ENCODE assay signal across 8 cellular contexts in the genomic region with DNA sequence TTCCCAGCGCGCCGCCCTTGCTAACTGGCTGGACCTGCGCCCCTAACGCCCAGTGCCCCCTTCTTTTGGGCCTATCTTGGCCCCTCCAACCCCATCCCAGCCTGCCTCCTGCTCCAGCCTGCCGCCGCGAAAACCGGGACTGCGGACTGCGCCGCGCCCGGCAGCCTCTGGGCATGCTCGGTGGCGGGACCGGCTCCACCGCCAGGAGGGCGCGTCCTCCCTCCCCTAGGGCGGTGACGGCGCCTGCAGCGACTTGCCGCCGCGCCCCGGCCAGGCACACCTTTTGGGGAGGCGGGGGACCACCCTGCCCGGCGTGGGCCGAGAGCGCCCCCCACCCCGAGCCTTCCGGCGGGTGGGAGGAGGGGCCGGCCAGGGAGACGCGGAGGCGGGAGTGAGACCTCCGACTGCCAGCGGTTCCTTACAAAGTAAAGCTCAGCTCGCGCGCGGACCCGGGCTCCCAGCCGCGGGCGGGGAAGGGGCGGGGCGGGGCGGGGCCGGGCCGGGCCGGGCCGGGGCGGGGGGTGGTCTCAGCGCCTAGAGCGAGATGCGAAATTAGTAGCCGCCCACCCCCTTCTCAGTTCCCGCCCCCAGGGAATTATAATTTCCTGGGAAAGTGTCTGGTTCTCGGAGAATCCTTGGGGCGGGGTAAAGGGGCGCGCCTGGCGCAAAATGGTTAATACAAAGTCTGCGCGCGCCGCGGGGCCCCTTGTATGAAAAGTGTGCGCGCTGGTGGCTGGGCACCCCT.
A peak's percentile ranks its signal among the peaks of the same experiment; 100 is the strongest.
DNase-seq lines count a peak whose midpoint lies in the region; ATAC-seq and TF ChIP-seq lines count a peak whose summit lies in the region.

No MANE protein-coding gene starts in this region.

- H3K27me3 Mint-ChIP-seq in activated naive CD8-positive, alpha-beta T cell treated with anti-CD3 and anti-CD28 coated beads for 36 hours = peaks cover 74% of the 10 kb centered on the region
- H3K27me3 Mint-ChIP-seq in glutamatergic neuron (ENCODE audit: unreplicated experiment) = peaks cover 11% of the 10 kb centered on the region

- DNase-seq in COLO829 (ENCODE audit: low spot score) (peak; percentile 81), GM19240 (ENCODE audit: insufficient read length, low spot score) (peak; percentile 35), NCI-H460 (ENCODE audit: extremely low read depth, low read depth) (peak; percentile 64), glutamatergic neuron (peak; percentile 81), omental fat pad (ENCODE audit: low spot score) (peak; percentile 55), cerebellar nuclear complex (lab: John Stamatoyannopoulos, UW) (no peak)
- DNase-seq in activated naive CD8-positive, alpha-beta T cell treated with anti-CD3 and anti-CD28 coated beads for 36 hours = peak; percentile 69

- peak overlapping the region; percentile 57 for H3K27ac Mint-ChIP-seq in activated naive CD8-positive, alpha-beta T cell treated with anti-CD3 and anti-CD28 coated beads for 36 hours
- peak overlapping the region; percentile 38 for H3K27ac Mint-ChIP-seq in glutamatergic neuron (ENCODE audit: unreplicated experiment)

- no peaks in the 10 kb centered on the region for H3K36me3 Mint-ChIP-seq in activated naive CD8-positive, alpha-beta T cell treated with anti-CD3 and anti-CD28 coated beads for 36 hours
- H3K36me3 Mint-ChIP-seq in glutamatergic neuron (ENCODE audit: unreplicated experiment) = no peaks in the 10 kb centered on the region

- peak; percentile 29 for TF ChIP-seq CTCF in glutamatergic neuron (IDR thresholded peaks at IDR 0.05; ENCODE audit: partially characterized antibody, unreplicated experiment)
- no peak for TF ChIP-seq CTCF in omental fat pad (IDR thresholded peaks at IDR 0.05)

- no peaks in the 10 kb centered on the region for H3K9me3 Mint-ChIP-seq in activated naive CD8-positive, alpha-beta T cell treated with anti-CD3 and anti-CD28 coated beads for 36 hours
- H3K9me3 Mint-ChIP-seq in glutamatergic neuron (ENCODE audit: unreplicated experiment) = peaks cover 8% of the 10 kb centered on the region

- ATAC-seq in HG03196 (IDR thresholded peaks at IDR 0.05; ENCODE audit: unreplicated experiment) = peak; percentile 71
- peak; percentile 61 for ATAC-seq in omental fat pad (ENCODE audit: low FRiP score)

- H3K4me3 Mint-ChIP-seq in activated naive CD8-positive, alpha-beta T cell treated with anti-CD3 and anti-CD28 coated beads for 36 hours = peak overlapping the region; percentile 83
- H3K4me3 Mint-ChIP-seq in glutamatergic neuron (ENCODE audit: unreplicated experiment) = peak overlapping the region; percentile 98

- peaks cover 15% of the 10 kb centered on the region for H3K4me1 Mint-ChIP-seq in activated naive CD8-positive, alpha-beta T cell treated with anti-CD3 and anti-CD28 coated beads for 36 hours
- H3K4me1 Mint-ChIP-seq in glutamatergic neuron (ENCODE audit: low read depth, unreplicated experiment) = peaks cover 14% of the 10 kb centered on the region

Comparison
In these comparisons a context has a peak if more than half of its experiments do, and no peak if none do; other contexts are left out.
1. DNase-seq: peak in COLO829 (single experiment), GM19240 (single experiment), NCI-H460 (single experiment), activated naive CD8-positive, alpha-beta T cell treated with anti-CD3 and anti-CD28 coated beads for 36 hours (single experiment), glutamatergic neuron (single experiment) and omental fat pad (single experiment); none in cerebellar nuclear complex (0 of 2).